Comparison of ENCODE assay signal across 1 cellular context in the genomic region with DNA sequence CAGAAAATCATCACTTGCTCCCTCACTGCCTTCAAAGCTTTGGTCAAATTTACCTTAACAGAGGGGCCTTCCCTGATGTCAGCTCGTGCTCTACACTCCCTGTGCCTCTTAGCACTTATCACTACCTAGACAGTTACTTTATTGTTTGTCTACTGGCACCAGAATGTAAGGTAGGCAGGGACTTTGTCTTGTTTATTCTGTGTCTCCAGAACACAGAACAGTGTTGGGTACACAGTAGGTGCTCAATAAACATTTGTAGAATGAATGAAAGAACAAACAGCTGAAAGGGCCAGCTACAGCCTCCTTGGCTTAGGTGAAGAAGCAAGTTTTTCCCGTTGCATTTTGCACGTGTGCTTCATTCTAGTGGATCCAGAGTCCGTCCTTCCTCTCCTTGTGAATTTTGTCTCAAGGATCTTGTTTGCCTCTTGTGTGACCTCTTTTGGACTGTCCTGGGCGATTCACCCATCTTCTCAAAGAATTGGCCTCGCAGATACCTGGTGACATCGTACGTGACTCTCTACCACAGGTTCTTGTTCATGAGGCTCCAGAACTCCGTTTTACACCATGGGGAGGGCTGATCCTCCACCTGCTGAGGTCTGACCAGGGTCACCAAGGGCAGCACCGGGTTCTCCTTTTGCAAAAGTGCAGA.
TF ChIP-seq lines count a peak whose summit lies in the region.

No MANE protein-coding gene starts in this region.

TF ChIP-seq in HepG2, 621 proteins besides CTCF, POLR2A, EP300 and RAD21 (continued from another document and continues in another):
- TF ChIP-seq ZNF142 (CRISPR knock-in tag; IDR thresholded peaks at IDR 0.05) (no peak), SUZ12 (IDR thresholded peaks at IDR 0.05; ENCODE audit: low read depth, low read length) (no peak), SMAD1 (CRISPR knock-in tag; IDR thresholded peaks at IDR 0.05; ENCODE audit: borderline replicate concordance, low read depth) (no peak), NCOR1 (IDR thresholded peaks at IDR 0.05; ENCODE audit: borderline replicate concordance, low read length) (peak; percentile 71; the same call in 1 of the 2 replicates), ZBTB10 (CRISPR knock-in tag; IDR thresholded peaks at IDR 0.05; ENCODE audit: borderline replicate concordance) (peak; percentile 46; the same call in 1 of the 2 replicates), POLR2AphosphoS2 (IDR thresholded peaks at IDR 0.05; ENCODE audit: low read depth, low read length) (no peak), ATF6 (CRISPR knock-in tag; conservative IDR thresholded peaks at IDR 0.05) (no peak), BORCS8-MEF2B (CRISPR knock-in tag; IDR thresholded peaks at IDR 0.05) (peak; percentile 22; the same call in 1 of the 2 replicates), ISX (CRISPR knock-in tag; conservative IDR thresholded peaks at IDR 0.05) (no peak), ATF7-NPFF (CRISPR knock-in tag; IDR thresholded peaks at IDR 0.05; ENCODE audit: low read depth) (no peak; the same call in 1 of the 2 replicates), ISL2 (CRISPR knock-in tag; IDR thresholded peaks at IDR 0.05) (peak; percentile 96), ZNF724P (CRISPR knock-in tag; IDR thresholded peaks at IDR 0.05; ENCODE audit: borderline replicate concordance) (no peak), HDAC2 (CRISPR knock-in tag; IDR thresholded peaks at IDR 0.05) (peak; percentile 95), ZNF678 (CRISPR knock-in tag; IDR thresholded peaks at IDR 0.05) (no peak), ARNT (IDR thresholded peaks at IDR 0.05) (no peak), NFE2L1 (CRISPR knock-in tag; IDR thresholded peaks at IDR 0.05; ENCODE audit: borderline replicate concordance) (no peak), ZUFSP (CRISPR knock-in tag; IDR thresholded peaks at IDR 0.05; ENCODE audit: borderline replicate concordance) (no peak), ZFP62 (CRISPR knock-in tag; IDR thresholded peaks at IDR 0.05) (no peak), YEATS2 (CRISPR knock-in tag; IDR thresholded peaks at IDR 0.05; ENCODE audit: borderline replicate concordance) (peak; percentile 43; the same call in 1 of the 2 replicates), NFE2 (CRISPR knock-in tag; IDR thresholded peaks at IDR 0.05) (no peak), ZNF562 (CRISPR knock-in tag; IDR thresholded peaks at IDR 0.05; ENCODE audit: borderline replicate concordance) (no peak), CC2D1A (CRISPR knock-in tag; IDR thresholded peaks at IDR 0.05) (no peak), ZNF615 (CRISPR knock-in tag; IDR thresholded peaks at IDR 0.05; ENCODE audit: borderline replicate concordance) (no peak), AKAP8 (CRISPR knock-in tag; IDR thresholded peaks at IDR 0.05) (no peak), KDM4B (CRISPR knock-in tag; IDR thresholded peaks at IDR 0.05) (peak; percentile 38; the same call in 1 of the 2 replicates), MYC (CRISPR knock-in tag; IDR thresholded peaks at IDR 0.05; ENCODE audit: borderline replicate concordance) (no peak), PRMT3 (CRISPR knock-in tag; IDR thresholded peaks at IDR 0.05; ENCODE audit: borderline replicate concordance, low read depth) (no peak)
- TF ChIP-seq, protein P1, sequence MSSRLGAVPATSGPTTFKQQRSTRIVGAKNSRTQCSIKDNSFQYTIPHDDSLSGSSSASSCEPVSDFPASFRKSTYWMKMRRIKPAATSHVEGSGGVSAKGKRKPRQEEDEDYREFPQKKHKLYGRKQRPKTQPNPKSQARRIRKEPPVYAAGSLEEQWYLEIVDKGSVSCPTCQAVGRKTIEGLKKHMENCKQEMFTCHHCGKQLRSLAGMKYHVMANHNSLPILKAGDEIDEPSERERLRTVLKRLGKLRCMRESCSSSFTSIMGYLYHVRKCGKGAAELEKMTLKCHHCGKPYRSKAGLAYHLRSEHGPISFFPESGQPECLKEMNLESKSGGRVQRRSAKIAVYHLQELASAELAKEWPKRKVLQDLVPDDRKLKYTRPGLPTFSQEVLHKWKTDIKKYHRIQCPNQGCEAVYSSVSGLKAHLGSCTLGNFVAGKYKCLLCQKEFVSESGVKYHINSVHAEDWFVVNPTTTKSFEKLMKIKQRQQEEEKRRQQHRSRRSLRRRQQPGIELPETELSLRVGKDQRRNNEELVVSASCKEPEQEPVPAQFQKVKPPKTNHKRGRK (CRISPR knock-in tag; IDR thresholded peaks at IDR 0.05) = no peak
- TF ChIP-seq, protein P2, sequence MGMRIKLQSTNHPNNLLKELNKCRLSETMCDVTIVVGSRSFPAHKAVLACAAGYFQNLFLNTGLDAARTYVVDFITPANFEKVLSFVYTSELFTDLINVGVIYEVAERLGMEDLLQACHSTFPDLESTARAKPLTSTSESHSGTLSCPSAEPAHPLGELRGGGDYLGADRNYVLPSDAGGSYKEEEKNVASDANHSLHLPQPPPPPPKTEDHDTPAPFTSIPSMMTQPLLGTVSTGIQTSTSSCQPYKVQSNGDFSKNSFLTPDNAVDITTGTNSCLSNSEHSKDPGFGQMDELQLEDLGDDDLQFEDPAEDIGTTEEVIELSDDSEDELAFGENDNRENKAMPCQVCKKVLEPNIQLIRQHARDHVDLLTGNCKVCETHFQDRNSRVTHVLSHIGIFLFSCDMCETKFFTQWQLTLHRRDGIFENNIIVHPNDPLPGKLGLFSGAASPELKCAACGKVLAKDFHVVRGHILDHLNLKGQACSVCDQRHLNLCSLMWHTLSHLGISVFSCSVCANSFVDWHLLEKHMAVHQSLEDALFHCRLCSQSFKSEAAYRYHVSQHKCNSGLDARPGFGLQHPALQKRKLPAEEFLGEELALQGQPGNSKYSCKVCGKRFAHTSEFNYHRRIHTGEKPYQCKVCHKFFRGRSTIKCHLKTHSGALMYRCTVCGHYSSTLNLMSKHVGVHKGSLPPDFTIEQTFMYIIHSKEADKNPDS (CRISPR knock-in tag; IDR thresholded peaks at IDR 0.05) = 0 out of 2 replicates have a peak, but pooled peaks have one; percentile 22
- TF ChIP-seq, protein P3, sequence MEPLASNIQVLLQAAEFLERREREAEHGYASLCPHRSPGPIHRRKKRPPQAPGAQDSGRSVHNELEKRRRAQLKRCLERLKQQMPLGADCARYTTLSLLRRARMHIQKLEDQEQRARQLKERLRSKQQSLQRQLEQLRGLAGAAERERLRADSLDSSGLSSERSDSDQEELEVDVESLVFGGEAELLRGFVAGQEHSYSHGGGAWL (CRISPR knock-in tag; IDR thresholded peaks at IDR 0.05) = no peak
- TF ChIP-seq, protein P4, sequence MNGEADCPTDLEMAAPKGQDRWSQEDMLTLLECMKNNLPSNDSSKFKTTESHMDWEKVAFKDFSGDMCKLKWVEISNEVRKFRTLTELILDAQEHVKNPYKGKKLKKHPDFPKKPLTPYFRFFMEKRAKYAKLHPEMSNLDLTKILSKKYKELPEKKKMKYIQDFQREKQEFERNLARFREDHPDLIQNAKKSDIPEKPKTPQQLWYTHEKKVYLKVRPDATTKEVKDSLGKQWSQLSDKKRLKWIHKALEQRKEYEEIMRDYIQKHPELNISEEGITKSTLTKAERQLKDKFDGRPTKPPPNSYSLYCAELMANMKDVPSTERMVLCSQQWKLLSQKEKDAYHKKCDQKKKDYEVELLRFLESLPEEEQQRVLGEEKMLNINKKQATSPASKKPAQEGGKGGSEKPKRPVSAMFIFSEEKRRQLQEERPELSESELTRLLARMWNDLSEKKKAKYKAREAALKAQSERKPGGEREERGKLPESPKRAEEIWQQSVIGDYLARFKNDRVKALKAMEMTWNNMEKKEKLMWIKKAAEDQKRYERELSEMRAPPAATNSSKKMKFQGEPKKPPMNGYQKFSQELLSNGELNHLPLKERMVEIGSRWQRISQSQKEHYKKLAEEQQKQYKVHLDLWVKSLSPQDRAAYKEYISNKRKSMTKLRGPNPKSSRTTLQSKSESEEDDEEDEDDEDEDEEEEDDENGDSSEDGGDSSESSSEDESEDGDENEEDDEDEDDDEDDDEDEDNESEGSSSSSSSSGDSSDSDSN (CRISPR knock-in tag; IDR thresholded peaks at IDR 0.05) = no peak
- TF ChIP-seq, protein P5, sequence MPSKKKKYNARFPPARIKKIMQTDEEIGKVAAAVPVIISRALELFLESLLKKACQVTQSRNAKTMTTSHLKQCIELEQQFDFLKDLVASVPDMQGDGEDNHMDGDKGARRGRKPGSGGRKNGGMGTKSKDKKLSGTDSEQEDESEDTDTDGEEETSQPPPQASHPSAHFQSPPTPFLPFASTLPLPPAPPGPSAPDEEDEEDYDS (CRISPR knock-in tag; IDR thresholded peaks at IDR 0.05) = no peak
